28 cellular contexts compared by ENCODE assay signal in genomic region chr11:7202412-7202811, GRCh38. TPM values are rescaled to one million over a fixed set of nuclear protein-coding genes. Genes with fewer than 3 reads are reported as not detected.
"Had no signal": no experiment of that assay in that cellular context is flagged by ENCODE, and none has a peak within 500 bp of the region (broad histone marks: within the 10 kb centered on the region; RNA-seq: fewer than 3 reads in every experiment).

No MANE protein-coding gene starts in this region.

- FAIRE-seq: urothelium cell line had no signal

- H3K27ac ChIP-seq: stomach, suprapubic skin, testis, thoracic aorta, thyroid gland, tibial artery, tibial nerve, transverse colon, upper lobe of left lung, upper lobe of right lung, uterus, vagina had no signal

- H3K9me3 ChIP-seq: stomach, suprapubic skin, testis, thoracic aorta, thyroid gland, tibial artery, tibial nerve, transverse colon, upper lobe of left lung, upper lobe of right lung, uterus, vagina had no signal

- H3K4me1 ChIP-seq: stomach, suprapubic skin, testis, thyroid gland, tibial artery, tibial nerve, transverse colon, upper lobe of left lung, upper lobe of right lung, uterus, vagina had no signal

- DNase-seq: stimulated activated CD4-positive, alpha-beta T cell treated with anti-CD3 and anti-CD28 coated beads, Interleukin-2, amount 100 ng/mL, for 48 hours; stimulated activated CD4-positive, alpha-beta T cell treated with anti-CD3 and anti-CD28 coated beads, Interleukin-4, amount 100 ng/mL, for 1 hour; stimulated activated CD4-positive, alpha-beta T cell treated with anti-CD3 and anti-CD28 coated beads, Interleukin-4, amount 100 ng/mL, for 24 hours; stimulated activated CD4-positive, alpha-beta T cell treated with anti-CD3 and anti-CD28 coated beads, Interleukin-4, amount 100 ng/mL, for 4 hours; stimulated activated CD8-positive, alpha-beta memory T cell treated with anti-CD3 and anti-CD28 coated beads, Interleukin-4, amount 100 ng/mL, for 48 hours; stimulated activated naive B cell treated with anti-CD40 and anti-IgM and Interleukin-4, amounts not matched to agents 10 μg/mL and 1 μg/mL and 100 μg/mL, for 72 hours; stimulated activated naive CD4-positive, alpha-beta T cell; stimulated activated naive CD4-positive, alpha-beta T cell treated with Interleukin-2 at 50 U/mL for 16 hours; stimulated activated naive CD8-positive, alpha-beta T cell treated with anti-CD3 and anti-CD28 coated beads, Interleukin-15, amount 100 ng/mL, for 72 hours; stimulated activated naive CD8-positive, alpha-beta T cell treated with anti-CD3 and anti-CD28 coated beads, Interleukin-15, Interleukin-2, amounts not matched to agents 100 U/mL and 50 U/mL, for 24 hours; stomach; substantia nigra; testis; thyroid gland; tibial artery; transverse colon; trophoblast cell; upper lobe of left lung; upper lobe of right lung; uterus had no signal

- ATAC-seq: stimulated activated effector memory CD8-positive, alpha-beta T cell treated with anti-CD3 and anti-CD28 coated beads, Interleukin-12 subunit alpha, Interleukin-12 subunit beta, amount 100 ng/mL, for 72 hours; stimulated activated memory B cell treated with anti-CD40 and anti-IgM and Interleukin-4, amounts not matched to agents 10 μg/mL and 1 μg/mL and 100 μg/mL, for 72 hours; stimulated activated naive B cell treated with anti-CD40 and anti-IgM and Interleukin-4, amounts not matched to agents 10 μg/mL and 1 μg/mL and 100 μg/mL, for 72 hours; stimulated activated naive CD8-positive, alpha-beta T cell treated with anti-CD3 and anti-CD28 coated beads, Interleukin-15, amount 100 ng/mL, for 72 hours; stimulated activated naive CD8-positive, alpha-beta T cell treated with anti-CD3 and anti-CD28 coated beads, Interleukin-15, Interleukin-2, amounts not matched to agents 100 U/mL and 50 U/mL, for 24 hours; upper lobe of right lung had no signal

- H3K36me3 ChIP-seq: stomach, suprapubic skin, thoracic aorta, thyroid gland, tibial artery, tibial nerve, transverse colon, upper lobe of left lung, upper lobe of right lung, uterus, vagina had no signal

- H3K27me3 ChIP-seq: stomach, testis, thyroid gland, tibial artery, tibial nerve, transverse colon, upper lobe of left lung, upper lobe of right lung, uterus, vagina had no signal

- H3K4me3 ChIP-seq: stomach, suprapubic skin, testis, thoracic aorta, thyroid gland, tibial artery, tibial nerve, transverse colon, upper lobe of left lung, upper lobe of right lung, uterus, vagina had no signal

RNA-seq across cellular contexts. Expression of gene SYT9, which starts 49.3 kb away (rescaled TPM):
- total RNA-seq: subcutaneous adipose tissue, thoracic aorta had no signal
